Comparison of ENCODE assay signal across 14 cellular contexts in genomic region chr4:128123036-128123435, GRCh38.
DNase-seq lines count a peak whose midpoint lies in the region; ATAC-seq and TF ChIP-seq lines count a peak whose summit lies in the region.
"Had no signal": no experiment of that assay in that cellular context is flagged by ENCODE, and none has a peak within 500 bp of the region (broad histone marks: within the 10 kb centered on the region; RNA-seq: fewer than 3 reads in every experiment).

No MANE protein-coding gene starts in this region.

- no peak overlapping the region for H3K4me3 Mint-ChIP-seq in chondrocyte (ENCODE audit: unreplicated experiment)
- H3K4me3 Mint-ChIP-seq: CD4-positive, alpha-beta memory T cell had no signal

- DNase-seq in RPMI7951 (ENCODE audit: low read depth) (peak; percentile 37), chondrocyte (ENCODE audit: low spot score) (no peak), foreskin melanocyte (peak; percentile 56), renal cortical epithelial cell (ENCODE audit: low read depth) (peak; percentile 38), NCI-H526 treated with DMSO at 0.1 percent for 48 hours (lab: John Stamatoyannopoulos, UW) (no peak), DMS79 treated with DMSO at 0.1 percent for 48 hours (lab: John Stamatoyannopoulos, UW) (no peak)
- DNase-seq: BE2C; CD4-positive, alpha-beta memory T cell; DMS79; GF-D8; GM23248 had no signal

- H3K27ac Mint-ChIP-seq in chondrocyte (ENCODE audit: unreplicated experiment) = peak overlapping the region; percentile 24
- H3K27ac Mint-ChIP-seq: CD4-positive, alpha-beta memory T cell had no signal

- peaks cover 20% of the 10 kb centered on the region for H3K36me3 Mint-ChIP-seq in chondrocyte (ENCODE audit: low read depth)

- TF ChIP-seq CTCF in chondrocyte (IDR thresholded peaks at IDR 0.05) = no peak

- no peaks in the 10 kb centered on the region for H3K9me3 Mint-ChIP-seq in chondrocyte (ENCODE audit: low read depth)
- H3K9me3 Mint-ChIP-seq: CD4-positive, alpha-beta memory T cell had no signal

- no peak for ATAC-seq in GM19351 (IDR thresholded peaks at IDR 0.05; ENCODE audit: unreplicated experiment)
- ATAC-seq: A549, HCT116 had no signal

- peaks cover 17% of the 10 kb centered on the region for H3K4me1 Mint-ChIP-seq in chondrocyte (ENCODE audit: low read depth)

- H3K27me3 Mint-ChIP-seq in chondrocyte (ENCODE audit: low read depth) = no peaks in the 10 kb centered on the region
- H3K27me3 Mint-ChIP-seq: CD4-positive, alpha-beta memory T cell had no signal

Comparison
In these comparisons a context has a peak if more than half of its experiments do, and no peak if none do; other contexts are left out.
1. DNase-seq: peak in RPMI7951 (single experiment), foreskin melanocyte (single experiment) and renal cortical epithelial cell (single experiment); none in chondrocyte (single experiment), NCI-H526 treated with DMSO at 0.1 percent for 48 hours (single experiment) and DMS79 treated with DMSO at 0.1 percent for 48 hours (single experiment).